In genomic region chr14:39666386-39666785, GRCh38 we compare ENCODE assay signal across 20 cellular contexts.
DNase-seq lines count a peak whose midpoint lies in the region; ATAC-seq and TF ChIP-seq lines count a peak whose summit lies in the region.
"Had no signal": no experiment of that assay in that cellular context is flagged by ENCODE, and none has a peak within 500 bp of the region (broad histone marks: within the 10 kb centered on the region; RNA-seq: fewer than 3 reads in every experiment).

No MANE protein-coding gene starts in this region.

- H3K9me2 ChIP-seq in PC-9 (ENCODE audit: insufficient read depth) = no peaks in the 10 kb centered on the region
- H3K9me2 ChIP-seq: SK-N-SH had no signal

- CTCF ChIA-PET in PC-9 (lab: Charles Lee) = no interaction called here

- no peaks in the 10 kb centered on the region for H3F3A ChIP-seq in PC-9 (ENCODE audit: insufficient read depth, low read depth)

- H3K4me1 ChIP-seq in adrenal gland (replicated peaks in 1 of 2) (no peaks in the 10 kb centered on the region), left lung (no peaks in the 10 kb centered on the region), PC-9 (replicated peaks; ENCODE audit: insufficient read depth) (no peaks in the 10 kb centered on the region)
- H3K4me1 ChIP-seq: Peyer's patch had no signal

- intact Hi-C loops in adrenal gland (cut with DNase I) (no loop called here), left lung (cut with DNase I) (no loop called here), PC-9 (cut with micrococcal nuclease; ENCODE audit: unreplicated experiment) (no loop called here)

- H3K4me2 ChIP-seq in PC-9 = no peak overlapping the region
- H3K4me2 ChIP-seq: SK-N-SH had no signal

- peak; percentile 41 for ATAC-seq in HG03432 (IDR thresholded peaks at IDR 0.05; ENCODE audit: unreplicated experiment)
- ATAC-seq in left lung = peak; percentile 55
- ATAC-seq: HCT116, T-cell had no signal

- POLR2A ChIA-PET in PC-9 (lab: Charles Lee; ENCODE audit: unreplicated experiment) = no interaction called here

- H3K4me3 ChIP-seq in GM12865 (ENCODE audit: low read depth, low read length) (no peak overlapping the region), adrenal gland (no peak overlapping the region), left lung (no peak overlapping the region), PC-9 (no peak overlapping the region)
- H3K4me3 ChIP-seq: Peyer's patch had no signal

- H3K9me3 ChIP-seq in adrenal gland (replicated peaks in 1 of 3) = no peaks in the 10 kb centered on the region
- peaks cover 0 to 19% of the 10 kb centered on the region in 2 donors for H3K9me3 ChIP-seq in left lung
- no peaks in the 10 kb centered on the region for H3K9me3 ChIP-seq in PC-9 (ENCODE audit: insufficient read depth, low read depth)
- H3K9me3 ChIP-seq: Peyer's patch, SK-N-SH had no signal

- H2AFZ ChIP-seq in PC-9 = no peak overlapping the region

- DNase-seq in GM12865 (ENCODE audit: low read depth) (peak; percentile 11), adrenal gland (peak; percentile 20 to 60 (median 29)), left lung (no peak), GM20000 (ENCODE audit: low spot score) (no peak), PC-9 (no peak), mesenteric fat pad (ENCODE audit: low spot score) (no peak), iPS-NIHi7 (ENCODE audit: extremely low spot score) (no peak)
- DNase-seq: CD4-positive, alpha-beta memory T cell; KG1; NCI-H1048; NCI-H1436 treated with DMSO at 0.1 percent for 48 hours; NCI-H2029 treated with DMSO at 0.1 percent for 48 hours; NCI-H2171 treated with DMSO at 0.1 percent for 48 hours; NCI-H510A treated with DMSO at 0.1 percent for 48 hours; Peyer's patch; SHP77; SK-N-SH; T-cell had no signal

- H3K79me2 ChIP-seq in PC-9 (ENCODE audit: low read depth) = no peaks in the 10 kb centered on the region

- TF ChIP-seq CTCF in GM12865 (IDR thresholded peaks at IDR 0.05; ENCODE audit: insufficient read depth, low read depth, low read length, missing control alignments) (no peak), adrenal gland (IDR thresholded peaks at IDR 0.05) (no peak), left lung (IDR thresholded peaks at IDR 0.05) (no peak), GM20000 (IDR thresholded peaks at IDR 0.05; ENCODE audit: extremely low read depth, missing control alignments) (no peak), PC-9 (conservative IDR thresholded peaks at IDR 0.05) (no peak)

- H4K20me1 ChIP-seq in PC-9 (ENCODE audit: insufficient read depth) = no peaks in the 10 kb centered on the region

- H3K27me3 ChIP-seq in adrenal gland (no peaks in the 10 kb centered on the region), left lung (no peaks in the 10 kb centered on the region), PC-9 (ENCODE audit: insufficient read depth, low read depth) (no peaks in the 10 kb centered on the region)
- H3K27me3 ChIP-seq: Peyer's patch had no signal

- no peak overlapping the region for H3K27ac ChIP-seq in adrenal gland
- H3K27ac ChIP-seq in left lung = no peak overlapping the region
- no peak overlapping the region for H3K27ac ChIP-seq in PC-9
- H3K27ac ChIP-seq: Peyer's patch had no signal

- TF ChIP-seq POLR2A in adrenal gland (IDR thresholded peaks at IDR 0.05) = no peak

- no TSS peak for BruUV-seq in PC-9 (replicated peaks; lab: Mats Ljungman, UMichigan)

- no peaks in the 10 kb centered on the region for H3K36me3 ChIP-seq in adrenal gland (replicated peaks in 1 of 2)
- H3K36me3 ChIP-seq in left lung = no peaks in the 10 kb centered on the region
- H3K36me3 ChIP-seq in PC-9 (ENCODE audit: low read depth) = no peaks in the 10 kb centered on the region
- H3K36me3 ChIP-seq: Peyer's patch had no signal

Comparison
In these comparisons a context has a peak if more than half of its experiments do, and no peak if none do; other contexts are left out.
1. DNase-seq: peak in GM12865 (single experiment) and adrenal gland (7 of 7); none in left lung (0 of 2), GM20000 (single experiment), PC-9 (0 of 2), mesenteric fat pad (single experiment) and iPS-NIHi7 (single experiment).